Comparison of ENCODE assay signal across 1 cellular context in genomic region chr12:54040148-54040494, GRCh38.
TF ChIP-seq lines count a peak whose summit lies in the region.

No MANE protein-coding gene starts in this region.

TF ChIP-seq in K562, 482 proteins besides CTCF, POLR2A, EP300 and RAD21:
- no peak for TF ChIP-seq ZNF668 (CRISPR knock-in tag; IDR thresholded peaks at IDR 0.05)
- peak; percentile 92 for TF ChIP-seq USF2 (CRISPR knock-in tag; IDR thresholded peaks at IDR 0.05)
- TF ChIP-seq NR2C2 (CRISPR knock-in tag; IDR thresholded peaks at IDR 0.05) = no peak
- TF ChIP-seq NR2C2 (tag; IDR thresholded peaks at IDR 0.05) = no peak
- no peak for TF ChIP-seq TEAD2 (tag; IDR thresholded peaks at IDR 0.05)
- peak; percentile 70 for TF ChIP-seq RBM25 (IDR thresholded peaks at IDR 0.05; ENCODE audit: low read depth, low read length, severe bottlenecking)
- no peak for TF ChIP-seq ZNF699 (CRISPR knock-in tag; IDR thresholded peaks at IDR 0.05; ENCODE audit: insufficient replicate concordance)
- no peak for TF ChIP-seq SRSF9 (IDR thresholded peaks at IDR 0.05; ENCODE audit: borderline replicate concordance, low read depth, low read length)
- TF ChIP-seq ZBED1 (IDR thresholded peaks at IDR 0.05) = no peak
- TF ChIP-seq, protein P1, sequence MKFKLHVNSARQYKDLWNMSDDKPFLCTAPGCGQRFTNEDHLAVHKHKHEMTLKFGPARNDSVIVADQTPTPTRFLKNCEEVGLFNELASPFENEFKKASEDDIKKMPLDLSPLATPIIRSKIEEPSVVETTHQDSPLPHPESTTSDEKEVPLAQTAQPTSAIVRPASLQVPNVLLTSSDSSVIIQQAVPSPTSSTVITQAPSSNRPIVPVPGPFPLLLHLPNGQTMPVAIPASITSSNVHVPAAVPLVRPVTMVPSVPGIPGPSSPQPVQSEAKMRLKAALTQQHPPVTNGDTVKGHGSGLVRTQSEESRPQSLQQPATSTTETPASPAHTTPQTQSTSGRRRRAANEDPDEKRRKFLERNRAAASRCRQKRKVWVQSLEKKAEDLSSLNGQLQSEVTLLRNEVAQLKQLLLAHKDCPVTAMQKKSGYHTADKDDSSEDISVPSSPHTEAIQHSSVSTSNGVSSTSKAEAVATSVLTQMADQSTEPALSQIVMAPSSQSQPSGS (CRISPR knock-in tag; IDR thresholded peaks at IDR 0.05) = no peak
- peak; percentile 87 for TF ChIP-seq NFYB (IDR thresholded peaks at IDR 0.05; ENCODE audit: extremely low read depth, insufficient read length)
- TF ChIP-seq FOS (IDR thresholded peaks at IDR 0.05; ENCODE audit: extremely low read depth, insufficient read length) = peak; percentile 79
- TF ChIP-seq E2F1 (CRISPR knock-in tag; IDR thresholded peaks at IDR 0.05) = no peak
- peak; percentile 88 for TF ChIP-seq USF1 (CRISPR knock-in tag; IDR thresholded peaks at IDR 0.05)
- TF ChIP-seq HDAC3 (IDR thresholded peaks at IDR 0.05; ENCODE audit: borderline replicate concordance, partially characterized antibody) = no peak
- no peak for TF ChIP-seq RBM22 (IDR thresholded peaks at IDR 0.05; ENCODE audit: low read depth, low read length, poor library complexity, severe bottlenecking)
- peak; percentile 86 for TF ChIP-seq RAD51 (IDR thresholded peaks at IDR 0.05; ENCODE audit: borderline replicate concordance, low read depth)
- no peak for TF ChIP-seq MYNN (IDR thresholded peaks at IDR 0.05)
- no peak for TF ChIP-seq MYNN (CRISPR knock-in tag; IDR thresholded peaks at IDR 0.05)
- no peak for TF ChIP-seq ZSCAN29 (IDR thresholded peaks at IDR 0.05)
- TF ChIP-seq XRCC5 (IDR thresholded peaks at IDR 0.05; ENCODE audit: low read depth, low read length) = no peak
- TF ChIP-seq XRCC3 (IDR thresholded peaks at IDR 0.05) = no peak
- no peak for TF ChIP-seq NBN (IDR thresholded peaks at IDR 0.05; ENCODE audit: low read depth)
- no peak for TF ChIP-seq PRPF4 (IDR thresholded peaks at IDR 0.05; ENCODE audit: insufficient read depth, low read depth, low read length, poor library complexity, severe bottlenecking)
TF ChIP-seq in K562: peak in this region for 6.
